ENCODE assay signal across 3 cellular contexts in genomic region chr19:8385103-8385502, GRCh38. TPM values are rescaled to one million over a fixed set of nuclear protein-coding genes. Genes with fewer than 3 reads are reported as not detected.
"Had no signal": no experiment of that assay in that cellular context is flagged by ENCODE, and none has a peak within 500 bp of the region (broad histone marks: within the 10 kb centered on the region; RNA-seq: fewer than 3 reads in every experiment).

No MANE protein-coding gene starts in this region.

RNA-seq across cellular contexts. Expression of gene ANGPTL4, which starts 21.1 kb away (rescaled TPM):
- total RNA-seq: activated CD4-positive, alpha-beta T cell treated with anti-CD3 and anti-CD28 coated beads, Interleukin-2, amount 10 ng/mL, durations not matched to agents 7 days and 5 days; activated naive CD4-positive, alpha-beta T cell treated with anti-CD3 and anti-CD28 coated beads for 36 hours; SK-MEL-5 had no signal
